26 cellular contexts compared by ENCODE assay signal in the genomic region with DNA sequence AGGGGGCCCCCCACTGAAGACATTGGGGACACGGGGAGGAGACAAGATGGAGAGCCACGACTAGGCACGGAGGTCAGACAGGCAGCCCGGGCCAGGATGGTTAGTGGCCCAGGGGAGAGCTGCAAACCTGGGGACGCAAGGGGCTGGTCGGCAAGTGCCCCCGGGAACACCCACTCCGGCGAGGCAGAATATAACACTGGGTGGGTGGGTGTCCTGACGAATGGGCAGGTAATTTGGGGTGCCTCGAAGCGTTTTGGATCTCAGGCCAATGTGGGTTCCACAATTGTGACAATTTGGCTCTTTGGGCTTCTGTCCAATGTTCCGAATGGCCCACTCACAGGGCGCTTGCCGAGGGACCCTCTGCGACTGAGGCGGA. TPM values are rescaled to one million over a fixed set of nuclear protein-coding genes. Genes with fewer than 3 reads are reported as not detected.
A peak's percentile ranks its signal among the peaks of the same experiment; 100 is the strongest.
DNase-seq lines count a peak whose midpoint lies in the region; ATAC-seq and TF ChIP-seq lines count a peak whose summit lies in the region.
"Had no signal": no experiment of that assay in that cellular context is flagged by ENCODE, and none has a peak within 500 bp of the region (broad histone marks: within the 10 kb centered on the region; RNA-seq: fewer than 3 reads in every experiment).

No MANE protein-coding gene starts in this region.

- peaks cover 39% of the 10 kb centered on the region for H4K20me1 ChIP-seq in hepatocyte (ENCODE audit: insufficient read depth, poor library complexity, severe bottlenecking)

- no peaks in the 10 kb centered on the region for H3K9me2 ChIP-seq in hepatocyte (replicated peaks; ENCODE audit: insufficient read depth)

- 92% methylated on average over 16 of the region's 17 CpGs for WGBS in hepatocyte (ENCODE audit: low lambda C conversion rate, missing lambda C conversion rate)

- TF ChIP-seq CTCF in hepatocyte (IDR thresholded peaks at IDR 0.05; ENCODE audit: poor library complexity) (no peak), nephron progenitor cell (IDR thresholded peaks at IDR 0.05) (no peak)

- H3K79me2 ChIP-seq in hepatocyte: peaks cover 18% of the 10 kb centered on the region

- POLR2A ChIA-PET in activated naive CD8-positive, alpha-beta T cell treated with anti-CD3 and anti-CD28 coated beads, Interleukin-2, amount 10 ng/mL, durations not matched to agents 7 days and 5 days (lab: Charles Lee): no interaction called here

- no peak overlapping the region for H3K4me2 ChIP-seq in hepatocyte
- H3K4me2 ChIP-seq: GM23338 had no signal

- H3K27me3 Mint-ChIP-seq in activated naive CD8-positive, alpha-beta T cell treated with anti-CD3 and anti-CD28 coated beads, Interleukin-2, amount 10 ng/mL, durations not matched to agents 7 days and 5 days: peaks cover 22% of the 10 kb centered on the region
- peaks cover 40% of the 10 kb centered on the region for H3K27me3 Mint-ChIP-seq in activated naive CD8-positive, alpha-beta T cell treated with anti-CD3 and anti-CD28 coated beads, Interleukin-2, amount 50 U/mL, for 24 hours
- peaks cover 34% of the 10 kb centered on the region for H3K27me3 Mint-ChIP-seq in nephron progenitor cell (ENCODE audit: low read depth, poor library complexity)

- no peaks in the 10 kb centered on the region for H3K27me3 ChIP-seq in hepatocyte
- H3K27me3 ChIP-seq: SJCRH30 had no signal

- no peak overlapping the region for H3K4me3 ChIP-seq in hepatocyte
- H3K4me3 ChIP-seq: GM23338, HAP-1, SJCRH30 had no signal

- H3K36me3 Mint-ChIP-seq in activated naive CD8-positive, alpha-beta T cell treated with anti-CD3 and anti-CD28 coated beads, Interleukin-2, amount 10 ng/mL, durations not matched to agents 7 days and 5 days: no peaks in the 10 kb centered on the region
- no peaks in the 10 kb centered on the region for H3K36me3 Mint-ChIP-seq in activated naive CD8-positive, alpha-beta T cell treated with anti-CD3 and anti-CD28 coated beads, Interleukin-2, amount 50 U/mL, for 24 hours (ENCODE audit: low read depth)
- peaks cover 28% of the 10 kb centered on the region for H3K36me3 Mint-ChIP-seq in nephron progenitor cell (ENCODE audit: low read depth)
- H3K36me3 Mint-ChIP-seq: CD4-positive, CD25-positive, alpha-beta regulatory T cell had no signal

- no peaks in the 10 kb centered on the region for H3K4me1 Mint-ChIP-seq in activated naive CD8-positive, alpha-beta T cell treated with anti-CD3 and anti-CD28 coated beads, Interleukin-2, amount 10 ng/mL, durations not matched to agents 7 days and 5 days
- no peaks in the 10 kb centered on the region for H3K4me1 Mint-ChIP-seq in activated naive CD8-positive, alpha-beta T cell treated with anti-CD3 and anti-CD28 coated beads, Interleukin-2, amount 50 U/mL, for 24 hours
- H3K4me1 Mint-ChIP-seq in nephron progenitor cell: peaks cover 44% of the 10 kb centered on the region
- H3K4me1 Mint-ChIP-seq: CD4-positive, CD25-positive, alpha-beta regulatory T cell; GM23338 had no signal

- no peaks in the 10 kb centered on the region for H3K4me1 ChIP-seq in hepatocyte (ENCODE audit: insufficient read depth)
- H3K4me1 ChIP-seq: HAP-1, SJCRH30 had no signal

- H3K9me3 ChIP-seq in hepatocyte (ENCODE audit: low read depth): no peaks in the 10 kb centered on the region
- H3K9me3 ChIP-seq: HAP-1, SJCRH30 had no signal

- no peak overlapping the region for H3K4me3 Mint-ChIP-seq in activated naive CD8-positive, alpha-beta T cell treated with anti-CD3 and anti-CD28 coated beads, Interleukin-2, amount 10 ng/mL, durations not matched to agents 7 days and 5 days
- no peak overlapping the region for H3K4me3 Mint-ChIP-seq in activated naive CD8-positive, alpha-beta T cell treated with anti-CD3 and anti-CD28 coated beads, Interleukin-2, amount 50 U/mL, for 24 hours
- no peak overlapping the region for H3K4me3 Mint-ChIP-seq in nephron progenitor cell
- H3K4me3 Mint-ChIP-seq: CD4-positive, CD25-positive, alpha-beta regulatory T cell; GM23338; HFFc6 had no signal

- H3K27ac ChIP-seq in hepatocyte: peak overlapping the region; percentile 31
- H3K27ac ChIP-seq: SJCRH30 had no signal

- peak; percentile 17 for DNase-seq in activated naive CD8-positive, alpha-beta T cell treated with anti-CD3 and anti-CD28 coated beads, Interleukin-2, amount 10 ng/mL, durations not matched to agents 7 days and 5 days
- no peak for DNase-seq in activated naive CD8-positive, alpha-beta T cell treated with anti-CD3 and anti-CD28 coated beads, Interleukin-2, amount 50 U/mL, for 24 hours
- DNase-seq in hepatocyte (ENCODE audit: low spot score): no peak
- no peak for DNase-seq in nephron progenitor cell
- no peak for DNase-seq in dedifferentiated amniotic fluid mesenchymal stem cell (ENCODE audit: extremely low spot score)
- DNase-seq in EL: no peak
- no peak for DNase-seq in CD1c-positive myeloid dendritic cell (ENCODE audit: extremely low spot score)
- DNase-seq: 8988T; ACHN; CD4-positive, CD25-positive, alpha-beta regulatory T cell; HFFc6; NCI-H1092; NCI-H1417 treated with DMSO at 0.1 percent for 48 hours; NCI-H1694 treated with DMSO at 0.1 percent for 48 hours; NCI-H2081 treated with DMSO at 0.1 percent for 48 hours; NCI-H2171; NCI-H226; NCI-H510A; NCI-H69 had no signal

- H2AFZ ChIP-seq in hepatocyte: no peak overlapping the region
- H2AFZ ChIP-seq: GM23338 had no signal

- no peak overlapping the region for H3K27ac Mint-ChIP-seq in activated naive CD8-positive, alpha-beta T cell treated with anti-CD3 and anti-CD28 coated beads, Interleukin-2, amount 10 ng/mL, durations not matched to agents 7 days and 5 days
- no peak overlapping the region for H3K27ac Mint-ChIP-seq in activated naive CD8-positive, alpha-beta T cell treated with anti-CD3 and anti-CD28 coated beads, Interleukin-2, amount 50 U/mL, for 24 hours
- H3K27ac Mint-ChIP-seq in nephron progenitor cell: peak overlapping the region; percentile 15
- H3K27ac Mint-ChIP-seq: GM23338, HFFc6 had no signal

- H3K36me3 ChIP-seq in hepatocyte (replicated peaks; ENCODE audit: insufficient read depth, low read depth): no peaks in the 10 kb centered on the region
- H3K36me3 ChIP-seq: HAP-1 had no signal

- ATAC-seq in activated naive CD8-positive, alpha-beta T cell treated with anti-CD3 and anti-CD28 coated beads, Interleukin-2, amount 10 ng/mL, durations not matched to agents 7 days and 5 days (ENCODE audit: low read depth): no peak
- ATAC-seq in activated naive CD8-positive, alpha-beta T cell treated with anti-CD3 and anti-CD28 coated beads, Interleukin-2, amount 50 U/mL, for 24 hours: no peak
- no peak for ATAC-seq in HG03342 (IDR thresholded peaks at IDR 0.05; ENCODE audit: unreplicated experiment)
- ATAC-seq: GM23338, SK-N-SH treated with all-trans-retinoic acid at 6 μM for 48 hours had no signal

- no peaks in the 10 kb centered on the region for H3K9me3 Mint-ChIP-seq in activated naive CD8-positive, alpha-beta T cell treated with anti-CD3 and anti-CD28 coated beads, Interleukin-2, amount 10 ng/mL, durations not matched to agents 7 days and 5 days
- H3K9me3 Mint-ChIP-seq in activated naive CD8-positive, alpha-beta T cell treated with anti-CD3 and anti-CD28 coated beads, Interleukin-2, amount 50 U/mL, for 24 hours: no peaks in the 10 kb centered on the region
- no peaks in the 10 kb centered on the region for H3K9me3 Mint-ChIP-seq in nephron progenitor cell
- H3K9me3 Mint-ChIP-seq: GM23338, HFFc6 had no signal

RNA-seq across cellular contexts. Expression of a gene that starts 9.9 kb away (rescaled TPM):
- not detected for total RNA-seq in activated naive CD8-positive, alpha-beta T cell treated with anti-CD3 and anti-CD28 coated beads, Interleukin-2, amount 10 ng/mL, durations not matched to agents 7 days and 5 days
- 1,323 and 1,507 TPM in 2 replicates for total RNA-seq in hepatocyte
- 2,911 and 3,175 TPM in 2 replicates for polyA plus RNA-seq in hepatocyte
- total RNA-seq: OCI-LY7 had no signal
- polyA plus RNA-seq: CD4-positive, CD25-positive, alpha-beta regulatory T cell had no signal

RNA-seq across cellular contexts. Expression of a gene that starts 31.7 kb away (rescaled TPM):
- total RNA-seq in activated naive CD8-positive, alpha-beta T cell treated with anti-CD3 and anti-CD28 coated beads, Interleukin-2, amount 10 ng/mL, durations not matched to agents 7 days and 5 days: not detected
- not detected in 2 replicates for total RNA-seq in hepatocyte
- not detected in 2 replicates for polyA plus RNA-seq in hepatocyte
- total RNA-seq: CD4-positive, CD25-positive, alpha-beta regulatory T cell; GM23338; HFFc6; OCI-LY7; SJCRH30 had no signal
- polyA plus RNA-seq: BJ; CD4-positive, CD25-positive, alpha-beta regulatory T cell; GM23338 had no signal

RNA-seq across cellular contexts. Expression of a gene that starts 42.3 kb away (rescaled TPM):
- total RNA-seq in activated naive CD8-positive, alpha-beta T cell treated with anti-CD3 and anti-CD28 coated beads, Interleukin-2, amount 10 ng/mL, durations not matched to agents 7 days and 5 days: not detected
- total RNA-seq in hepatocyte: 0.92 and 2.6 TPM in 2 replicates
- polyA plus RNA-seq in hepatocyte: 5.6 and 15.3 TPM in 2 replicates
- total RNA-seq: CD4-positive, CD25-positive, alpha-beta regulatory T cell; GM23338; HFFc6; OCI-LY7; SJCRH30 had no signal
- polyA plus RNA-seq: BJ; CD4-positive, CD25-positive, alpha-beta regulatory T cell had no signal

Comparison
In these comparisons a context has a peak if more than half of its experiments do, and no peak if none do; other contexts are left out.
1. RNA of a gene that starts 9.9 kb away (total RNA-seq): 1,323 to 1,507 TPM in hepatocyte; not detected in activated naive CD8-positive, alpha-beta T cell treated with anti-CD3 and anti-CD28 coated beads, Interleukin-2, amount 10 ng/mL, durations not matched to agents 7 days and 5 days; every median in the first group is over 1,000 times any median in the second.